In genomic region chr9:6239694-6240093, GRCh38 we compare ENCODE assay signal across 1 cellular context.
TF ChIP-seq lines count a peak whose summit lies in the region.

No MANE protein-coding gene starts in this region.

TF ChIP-seq in HepG2, 621 proteins besides CTCF, POLR2A, EP300 and RAD21 (continued from another document):
- no peak for TF ChIP-seq ZNF710 (CRISPR knock-in tag; IDR thresholded peaks at IDR 0.05; ENCODE audit: borderline replicate concordance)
